Comparison of ENCODE assay signal across 14 cellular contexts in genomic region chr10:131018886-131019500, GRCh38.
"Had no signal": no experiment of that assay in that cellular context is flagged by ENCODE, and none has a peak within 500 bp of the region (broad histone marks: within the 10 kb centered on the region; RNA-seq: fewer than 3 reads in every experiment).

No MANE protein-coding gene starts in this region.

- H2AFZ ChIP-seq: hepatocyte had no signal

- DNase-seq: effector memory CD4-positive, alpha-beta T cell; foreskin keratinocyte; left colon; mucosa of descending colon; naive thymus-derived CD8-positive, alpha-beta T cell; stimulated activated CD4-positive, alpha-beta T cell treated with anti-CD3 and anti-CD28 coated beads, Interleukin-12 subunit alpha, Interleukin-12 subunit beta, amount 100 ng/mL, for 4 hours; stimulated activated naive CD4-positive, alpha-beta T cell; stomach; substantia nigra; transverse colon had no signal

- H3K36me3 Mint-ChIP-seq: naive thymus-derived CD8-positive, alpha-beta T cell had no signal

- H3K4me3 ChIP-seq: hepatocyte, mucosa of descending colon, sigmoid colon, skin epidermis, stomach, thoracic aorta, transverse colon had no signal

- H3K4me1 ChIP-seq: foreskin keratinocyte, sigmoid colon, stomach, transverse colon had no signal

- H3K27ac Mint-ChIP-seq: naive thymus-derived CD8-positive, alpha-beta T cell had no signal

- H3K27ac ChIP-seq: foreskin keratinocyte, hepatocyte, sigmoid colon, skin epidermis, stomach, thoracic aorta, transverse colon had no signal

- H3K9me3 ChIP-seq: sigmoid colon, stomach, thoracic aorta, transverse colon had no signal

- H3K4me1 Mint-ChIP-seq: naive thymus-derived CD8-positive, alpha-beta T cell had no signal

- H3K79me2 ChIP-seq: hepatocyte had no signal

- H3K4me2 ChIP-seq: hepatocyte had no signal

- H3K27me3 ChIP-seq: foreskin keratinocyte, hepatocyte, sigmoid colon, transverse colon had no signal

- H3K4me3 Mint-ChIP-seq: naive thymus-derived CD8-positive, alpha-beta T cell had no signal

- H3K36me3 ChIP-seq: sigmoid colon, stomach, thoracic aorta, transverse colon had no signal
